13 cellular contexts compared by ENCODE assay signal in genomic region chr1:227785094-227785811, GRCh38. TPM values are rescaled to one million over a fixed set of nuclear protein-coding genes. Genes with fewer than 3 reads are reported as not detected.
"Had no signal": no experiment of that assay in that cellular context is flagged by ENCODE, and none has a peak within 500 bp of the region (broad histone marks: within the 10 kb centered on the region; RNA-seq: fewer than 3 reads in every experiment).

No MANE protein-coding gene starts in this region.

- H3K36me3 ChIP-seq: neutrophil, right lobe of liver had no signal

- H3K27ac Mint-ChIP-seq: progenitor cell of endocrine pancreas; stimulated activated memory B cell treated with anti-CD40 and anti-IgM and Interleukin-4, amounts not matched to agents 10 μg/mL and 1 μg/mL and 100 μg/mL, for 72 hours had no signal

- H3K27me3 ChIP-seq: right lobe of liver had no signal

- H3K27ac ChIP-seq: esophagus squamous epithelium, neutrophil, right lobe of liver, SK-N-MC had no signal

- H3K4me3 ChIP-seq: esophagus squamous epithelium, right lobe of liver, SK-N-MC had no signal

- H3K27me3 Mint-ChIP-seq: stimulated activated memory B cell treated with anti-CD40 and anti-IgM and Interleukin-4, amounts not matched to agents 10 μg/mL and 1 μg/mL and 100 μg/mL, for 72 hours had no signal

- H3K9me3 ChIP-seq: esophagus squamous epithelium, neutrophil, right lobe of liver had no signal

- DNase-seq: activated CD4-positive, alpha-beta T cell treated with anti-CD3 and anti-CD28 coated beads, Interleukin-2, amount 50 U/mL, for 4 hours; activated CD8-positive, alpha-beta memory T cell treated with anti-CD3 and anti-CD28 coated beads, Interleukin-2, amount 50 U/mL, for 4 hours; activated naive CD4-positive, alpha-beta T cell treated with Interleukin-2 at 50 U/mL for 16 hours; esophagus squamous epithelium; foreskin fibroblast; trophoblast cell had no signal

RNA-seq across cellular contexts. Expression of gene PRSS38, which starts 30.2 kb away (rescaled TPM):
- total RNA-seq: astrocyte; esophagus squamous epithelium; progenitor cell of endocrine pancreas; right lobe of liver; T-helper 1 cell treated with Interleukin-12 subunit alpha and Interleukin-12 subunit beta and Interleukin-4 antibody, amounts not matched to agents 30 ng/mL and 1 ng/mL, for 36 hours had no signal
